In genomic region chr16:47311738-47312505, GRCh38 we compare ENCODE assay signal across 9 cellular contexts.
DNase-seq lines count a peak whose midpoint lies in the region; ATAC-seq, FAIRE-seq and TF ChIP-seq lines count a peak whose summit lies in the region.
"Had no signal": no experiment of that assay in that cellular context is flagged by ENCODE, and none has a peak within 500 bp of the region (broad histone marks: within the 10 kb centered on the region; RNA-seq: fewer than 3 reads in every experiment).

No MANE protein-coding gene starts in this region.

- no peak overlapping the region for H3K4me3 ChIP-seq in H7 (ENCODE audit: insufficient read depth, low read depth, low read length)
- H3K4me3 ChIP-seq in fibroblast of the aortic adventitia (ENCODE audit: low read depth, low read length): no peak overlapping the region
- H3K4me3 ChIP-seq in psoas muscle: no peak overlapping the region

- 36 to 48% (median 37%) methylated on average over 8 of the region's 8 CpGs for WGBS in psoas muscle, 3 donors

- peak; percentile 37 for DNase-seq in H7
- DNase-seq in RCC 7860 (ENCODE audit: low spot score): peak; percentile 10
- DNase-seq in fibroblast of the aortic adventitia (ENCODE audit: low read depth): peak; percentile 12
- DNase-seq in psoas muscle: no peak
- DNase-seq in activated CD8-positive, alpha-beta memory T cell treated with anti-CD3 and anti-CD28 coated beads, Interleukin-2, amount 50 U/mL, for 48 hours: no peak
- DNase-seq in islet precursor cell: no peak
- DNase-seq: NCI-H524; stimulated activated CD4-positive, alpha-beta T cell treated with anti-CD3 and anti-CD28 coated beads, Interleukin-1b, Interleukin-23, amount 100 ng/mL, for 48 hours had no signal

- peaks cover 46% of the 10 kb centered on the region for H3K4me1 ChIP-seq in psoas muscle

- ATAC-seq in psoas muscle: peak in 3 of 4 donors; percentile 52 to 74 (median 66)
- no peak for ATAC-seq in activated CD4-positive, CD25-positive, alpha-beta regulatory T cell treated with anti-CD3 and anti-CD28 coated beads, Interleukin-2, amount 50 U/mL, for 24 hours

- no peaks in the 10 kb centered on the region for H3K9me3 ChIP-seq in psoas muscle

- H3K27ac ChIP-seq in psoas muscle: peak overlapping the region; percentile 61

- TF ChIP-seq CTCF in fibroblast of the aortic adventitia (IDR thresholded peaks at IDR 0.05; ENCODE audit: insufficient read depth, low read length): no peak
- TF ChIP-seq CTCF in psoas muscle (IDR thresholded peaks at IDR 0.05): no peak

- no peaks in the 10 kb centered on the region for H3K36me3 ChIP-seq in H7 (replicated peaks; ENCODE audit: control insufficient read depth, insufficient read depth, low read length)
- H3K36me3 ChIP-seq in psoas muscle (ENCODE audit: insufficient read depth in 1 of 2, low read depth in 1 of 2): no peaks in the 10 kb centered on the region

- H3K27me3 ChIP-seq in H7 (ENCODE audit: control insufficient read depth, insufficient read depth, low read length) (no peaks in the 10 kb centered on the region), psoas muscle (ENCODE audit: insufficient read depth in 3 of 3, low read length in 2 of 3) (no peaks in the 10 kb centered on the region)

- intact Hi-C loops in psoas muscle (cut with DNase I): loop anchor here (5.0 to 10.0 kb wide), 2 partner anchors 85 to 153 kb away; partner anchors contain the start of genes ITFG1 (in 1 of the 2) and PHKB (in 1 of the 2)

- no peak for FAIRE-seq in RCC 7860 (lab: Jason Lieb, UNC)

Comparison
In these comparisons a context has a peak if more than half of its experiments do, and no peak if none do; other contexts are left out.
1. DNase-seq: peak in H7 (single experiment), RCC 7860 (single experiment) and fibroblast of the aortic adventitia (single experiment); none in psoas muscle (0 of 2), activated CD8-positive, alpha-beta memory T cell treated with anti-CD3 and anti-CD28 coated beads, Interleukin-2, amount 50 U/mL, for 48 hours (single experiment) and islet precursor cell (single experiment).
2. ATAC-seq: peak in psoas muscle (3 of 4); none in activated CD4-positive, CD25-positive, alpha-beta regulatory T cell treated with anti-CD3 and anti-CD28 coated beads, Interleukin-2, amount 50 U/mL, for 24 hours (0 of 2).